Comparison of ENCODE assay signal across 20 cellular contexts in genomic region chr20:24745206-24745605, GRCh38.
"Had no signal": no experiment of that assay in that cellular context is flagged by ENCODE, and none has a peak within 500 bp of the region (broad histone marks: within the 10 kb centered on the region; RNA-seq: fewer than 3 reads in every experiment).

No MANE protein-coding gene starts in this region.

- H3K27ac ChIP-seq: VCaP had no signal

- ATAC-seq: activated T-cell treated with anti-CD3 and anti-CD28 coated beads, Interleukin-2, amount 50 U/mL, for 72 hours; T-cell had no signal

- DNase-seq: activated CD4-positive, alpha-beta memory T cell treated with anti-CD3 and anti-CD28 coated beads for 36 hours; activated CD4-positive, CD25-positive, alpha-beta regulatory T cell; activated gamma-delta T cell treated with Interleukin-2 at 50 U/mL for 16 hours; activated naive CD4-positive, alpha-beta T cell treated with anti-CD3 and anti-CD28 coated beads, Interleukin-2, amount 10 ng/mL, durations not matched to agents 7 days and 5 days; activated naive CD8-positive, alpha-beta T cell treated with anti-CD3 and anti-CD28 coated beads for 36 hours; activated T-cell treated with anti-CD3 and anti-CD28 coated beads, Interleukin-2, amount 50 U/mL, for 72 hours; Karpas-422; MM.1S; NCI-H1105; NCI-H1436; NCI-H1694 treated with DMSO at 0.1 percent for 48 hours; NCI-H2029 treated with DMSO at 0.1 percent for 48 hours; NCI-H510A; NCI-H526 treated with DMSO at 0.1 percent for 48 hours; NCI-H82; SIG-M5; T-cell; T-helper 2 cell; T1000 had no signal
